Comparison of ENCODE assay signal across 21 cellular contexts in the genomic region with DNA sequence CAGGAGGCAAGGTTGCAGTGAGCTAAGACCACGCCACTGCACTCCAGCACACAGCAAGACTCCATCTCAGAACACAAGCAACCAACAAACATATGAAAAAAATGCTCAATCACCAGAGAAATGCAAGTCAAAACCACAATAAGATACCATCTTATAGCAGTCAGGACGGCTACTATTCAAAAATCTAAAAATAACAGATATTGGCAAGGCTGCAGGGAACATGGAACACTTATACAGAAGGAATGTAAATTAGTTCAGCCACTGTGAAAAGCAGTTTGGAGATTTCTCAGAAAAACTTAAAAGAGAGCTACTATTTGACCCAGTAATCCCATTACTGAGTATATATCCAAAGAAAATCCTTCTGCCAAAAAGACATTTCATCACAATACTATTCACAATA. TPM values are rescaled to one million over a fixed set of nuclear protein-coding genes. Genes with fewer than 3 reads are reported as not detected.
DNase-seq lines count a peak whose midpoint lies in the region; ATAC-seq and TF ChIP-seq lines count a peak whose summit lies in the region.
"Had no signal": no experiment of that assay in that cellular context is flagged by ENCODE, and none has a peak within 500 bp of the region (broad histone marks: within the 10 kb centered on the region; RNA-seq: fewer than 3 reads in every experiment).

No MANE protein-coding gene starts in this region.

- TF ChIP-seq EP300 in SK-N-SH (IDR thresholded peaks at IDR 0.05; ENCODE audit: borderline replicate concordance in 1 of 2, low read depth in 1 of 2, low read length in 1 of 2), result no peak
- no peak for TF ChIP-seq EP300 in suprapubic skin (IDR thresholded peaks at IDR 0.05)

- POLR2A ChIA-PET in SK-N-SH (lab: Yijun Ruan, JAX), result no interaction called here

- H3K9ac ChIP-seq in SK-N-SH, result no peak overlapping the region

- no peaks in the 10 kb centered on the region for H3F3A ChIP-seq in SK-N-SH (replicated peaks; ENCODE audit: insufficient read depth)

- no peak for TF ChIP-seq RAD21 in SK-N-SH (IDR thresholded peaks at IDR 0.05; ENCODE audit: low read length)

- H3K27ac ChIP-seq in SK-N-SH (ENCODE audit: low read depth in 2 of 2, low read length in 1 of 2) (no peak overlapping the region), suprapubic skin (no peak overlapping the region)
- H3K27ac ChIP-seq: 22Rv1, ovary, SJCRH30 had no signal

- H3K27me3 ChIP-seq in SK-N-SH (ENCODE audit: insufficient read depth) (no peaks in the 10 kb centered on the region), suprapubic skin (peaks cover 3% of the 10 kb centered on the region)
- H3K27me3 ChIP-seq: ovary, SJCRH30 had no signal

- no peak overlapping the region for H3K4me2 ChIP-seq in SK-N-SH

- no peaks in the 10 kb centered on the region for H3K36me3 ChIP-seq in SK-N-SH (replicated peaks in 1 of 2; ENCODE audit: control insufficient read depth in 1 of 2, insufficient read depth in 2 of 2, low read length in 1 of 2)
- H3K36me3 ChIP-seq in suprapubic skin, result no peaks in the 10 kb centered on the region
- H3K36me3 ChIP-seq: ovary, SJCRH30 had no signal

- H4K20me1 ChIP-seq in SK-N-SH (ENCODE audit: insufficient read depth), result no peaks in the 10 kb centered on the region

- TF ChIP-seq CTCF in SK-N-SH (IDR thresholded peaks at IDR 0.05) (no peak), suprapubic skin (IDR thresholded peaks at IDR 0.05) (no peak)

- WGBS in SK-N-SH (ENCODE audit: low lambda C conversion rate), result 0% methylated on average over 2 of the region's 2 CpGs
- WGBS in suprapubic skin, result 37% methylated on average over 2 of the region's 2 CpGs

- CTCF ChIA-PET in SK-N-SH (lab: Yijun Ruan, JAX), result interaction anchor here (1.7 kb wide), 1 partner anchor 11 kb away, joined by 4 read pairs; no protein-coding TSS in a partner anchor

- no peaks in the 10 kb centered on the region for H3K9me2 ChIP-seq in SK-N-SH

- no peak for DNase-seq in SK-N-SH
- DNase-seq in amniotic epithelial cell (ENCODE audit: low read depth), result peak; percentile 6
- peak; percentile 5 for DNase-seq in fibroblast of gingiva (ENCODE audit: low read depth)
- no peak for DNase-seq in suprapubic skin (ENCODE audit: low spot score in 2 of 2)
- DNase-seq in activated CD8-positive, alpha-beta memory T cell treated with anti-CD3 and anti-CD28 coated beads, Interleukin-2, amount 50 U/mL, for 4 hours, result no peak
- no peak for DNase-seq in T1000 (lab: John Stamatoyannopoulos, UW)
- DNase-seq: activated CD4-positive, alpha-beta T cell treated with anti-CD3 and anti-CD28 coated beads, Interleukin-2, amount 10 ng/mL, durations not matched to agents 24 days and 14 days; activated CD8-positive, alpha-beta memory T cell treated with anti-CD3 and anti-CD28 coated beads for 24 hours; activated T-cell treated with anti-CD3 and anti-CD28 coated beads, Interleukin-2, amount 50 U/mL, for 1 hour; CD4-positive, alpha-beta memory T cell; glutamatergic neuron; NCI-H446 treated with DMSO at 0.1 percent for 48 hours; nephron progenitor cell; ovary had no signal

- peaks cover 0 to 4% of the 10 kb centered on the region in 2 experiments; a peak in 1 of 4 replicates for H3K4me1 ChIP-seq in SK-N-SH (ENCODE audit: control insufficient read depth in 1 of 2, insufficient read depth in 2 of 2, low read depth in 1 of 2, low read length in 1 of 2)
- H3K4me1 ChIP-seq in suprapubic skin, result no peaks in the 10 kb centered on the region

- H3K9me3 ChIP-seq in SK-N-SH, result no peaks in the 10 kb centered on the region
- no peaks in the 10 kb centered on the region for H3K9me3 ChIP-seq in suprapubic skin
- H3K9me3 ChIP-seq: ovary, SJCRH30 had no signal

- no peaks in the 10 kb centered on the region for H3K79me2 ChIP-seq in SK-N-SH (ENCODE audit: insufficient read depth)

- no peak for ATAC-seq in SK-N-SH treated with all-trans-retinoic acid at 6 μM for 48 hours
- ATAC-seq in GM18858 (IDR thresholded peaks at IDR 0.05; ENCODE audit: unreplicated experiment), result no peak
- ATAC-seq: left lobe of liver; stimulated activated effector memory CD8-positive, alpha-beta T cell treated with anti-CD3 and anti-CD28 coated beads, Interleukin-12 subunit alpha, Interleukin-12 subunit beta, amount 100 ng/mL, for 72 hours; WTC11 had no signal

- no peak overlapping the region for H2AFZ ChIP-seq in SK-N-SH (ENCODE audit: low read depth)

- H3K4me3 ChIP-seq in SK-N-SH (ENCODE audit: low read depth in 2 of 2, low read length in 1 of 2) (no peak overlapping the region), suprapubic skin (no peak overlapping the region)
- H3K4me3 ChIP-seq: ovary, SJCRH30 had no signal

- TF ChIP-seq POLR2A in suprapubic skin (IDR thresholded peaks at IDR 0.05), result no peak

TF ChIP-seq in SK-N-SH, 30 proteins besides CTCF, POLR2A, EP300 and RAD21:
- TF ChIP-seq RCOR1 (IDR thresholded peaks at IDR 0.05; ENCODE audit: low read length), result no peak
- TF ChIP-seq, protein P1, sequence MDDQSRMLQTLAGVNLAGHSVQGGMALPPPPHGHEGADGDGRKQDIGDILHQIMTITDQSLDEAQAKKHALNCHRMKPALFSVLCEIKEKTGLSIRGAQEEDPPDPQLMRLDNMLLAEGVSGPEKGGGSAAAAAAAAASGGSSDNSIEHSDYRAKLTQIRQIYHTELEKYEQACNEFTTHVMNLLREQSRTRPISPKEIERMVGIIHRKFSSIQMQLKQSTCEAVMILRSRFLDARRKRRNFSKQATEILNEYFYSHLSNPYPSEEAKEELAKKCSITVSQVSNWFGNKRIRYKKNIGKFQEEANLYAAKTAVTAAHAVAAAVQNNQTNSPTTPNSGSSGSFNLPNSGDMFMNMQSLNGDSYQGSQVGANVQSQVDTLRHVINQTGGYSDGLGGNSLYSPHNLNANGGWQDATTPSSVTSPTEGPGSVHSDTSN (IDR thresholded peaks at IDR 0.05), result no peak
- no peak for TF ChIP-seq TEAD4 (IDR thresholded peaks at IDR 0.05; ENCODE audit: borderline replicate concordance, insufficient read depth)
- TF ChIP-seq CHD2 (IDR thresholded peaks at IDR 0.05; ENCODE audit: low read length, partially characterized antibody), result no peak
- TF ChIP-seq MEF2A (IDR thresholded peaks at IDR 0.05; ENCODE audit: borderline replicate concordance, low read depth), result peak; percentile 14; the same call in 1 of the 2 replicates

TF ChIP-seq in SK-N-SH treated with all-trans-retinoic acid at 6 μM for 48 hours, 23 proteins besides CTCF, POLR2A, EP300 and RAD21:
- TF ChIP-seq CSDC2 (CRISPR knock-in tag; IDR thresholded peaks at IDR 0.05) (no peak), PPARA (CRISPR knock-in tag; IDR thresholded peaks at IDR 0.05; ENCODE audit: borderline replicate concordance) (no peak)

RNA-seq across cellular contexts. Expression of a gene that starts 27.6 kb away (rescaled TPM):
- 13.9 and 15.0 TPM in 2 replicates for polyA plus RNA-seq in SK-N-SH (2012; rRNA removed)
- polyA plus RNA-seq in SK-N-SH (2012; cell fraction: cytosol; rRNA removed), result 15.2 and 16.4 TPM in 2 replicates
- polyA plus RNA-seq in SK-N-SH (2012; cell fraction: nucleus; rRNA removed), result 16.7 and 21.0 TPM in 2 replicates
- 10 to 100 TPM; 33.1 to 49.0 (median 39.7) TPM for total RNA-seq in suprapubic skin

Comparison
In these comparisons a context has a peak if more than half of its experiments do, and no peak if none do; other contexts are left out.
1. DNase-seq: peak in amniotic epithelial cell (single experiment) and fibroblast of gingiva (single experiment); none in SK-N-SH (single experiment), suprapubic skin (0 of 2), activated CD8-positive, alpha-beta memory T cell treated with anti-CD3 and anti-CD28 coated beads, Interleukin-2, amount 50 U/mL, for 4 hours (single experiment) and T1000 (single experiment).